ENCODE assay signal across 17 cellular contexts in the genomic region with DNA sequence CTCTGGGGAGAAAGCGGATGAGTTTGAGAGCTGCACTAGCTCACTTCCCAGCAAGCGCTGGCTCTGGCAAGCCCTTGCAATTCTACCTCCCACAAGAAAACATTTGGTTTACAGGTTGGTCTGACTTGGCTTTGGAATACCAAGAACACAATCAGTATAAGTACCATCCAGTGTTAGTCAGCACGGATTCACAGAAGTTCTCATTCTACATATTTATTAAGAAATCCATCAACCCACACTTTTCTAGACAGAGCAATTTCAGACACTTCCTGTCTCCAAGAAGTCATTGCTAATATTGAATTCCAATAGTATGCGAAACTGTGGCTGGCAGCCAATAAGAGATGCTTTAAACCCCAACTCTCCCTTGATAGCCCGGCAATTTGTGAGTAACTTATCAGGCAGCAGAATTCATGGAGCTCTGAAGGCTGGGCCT. TPM values are rescaled to one million over a fixed set of nuclear protein-coding genes. Genes with fewer than 3 reads are reported as not detected.
A peak's percentile ranks its signal among the peaks of the same experiment; 100 is the strongest.
DNase-seq lines count a peak whose midpoint lies in the region; ATAC-seq and TF ChIP-seq lines count a peak whose summit lies in the region.
"Had no signal": no experiment of that assay in that cellular context is flagged by ENCODE, and none has a peak within 500 bp of the region (broad histone marks: within the 10 kb centered on the region; RNA-seq: fewer than 3 reads in every experiment).

No MANE protein-coding gene starts in this region.

- no peak overlapping the region for H3K4me3 Mint-ChIP-seq in MCF 10A (ENCODE audit: unreplicated experiment)
- H3K4me3 Mint-ChIP-seq in activated naive CD4-positive, alpha-beta T cell treated with anti-CD3 and anti-CD28 coated beads, Interleukin-2, amount 10 ng/mL, durations not matched to agents 7 days and 5 days, result no peak overlapping the region
- H3K4me3 Mint-ChIP-seq: natural killer cell; stimulated activated naive CD8-positive, alpha-beta T cell treated with anti-CD3 and anti-CD28 coated beads, Interleukin-15, amount 100 ng/mL, for 72 hours had no signal

- H3K4me3 ChIP-seq in breast epithelium (no peak overlapping the region), upper lobe of right lung (no peak overlapping the region)

- ATAC-seq in upper lobe of right lung (no peak), GM18907 (IDR thresholded peaks at IDR 0.05; ENCODE audit: unreplicated experiment) (no peak)
- ATAC-seq: natural killer cell; stimulated activated naive CD8-positive, alpha-beta T cell treated with anti-CD3 and anti-CD28 coated beads, Interleukin-15, amount 100 ng/mL, for 72 hours had no signal

- DNase-seq in MCF 10A (ENCODE audit: unreplicated experiment) (peak; percentile 27), breast epithelium (ENCODE audit: low spot score in 2 of 2) (no peak), amniotic epithelial cell (ENCODE audit: low read depth) (peak; percentile 77), fibroblast of the conjunctiva (ENCODE audit: low read depth) (peak; percentile 52), upper lobe of right lung (no peak), NCI-H1930 (lab: John Stamatoyannopoulos, UW) (no peak)
- DNase-seq in activated naive CD4-positive, alpha-beta T cell treated with anti-CD3 and anti-CD28 coated beads, Interleukin-2, amount 10 ng/mL, durations not matched to agents 7 days and 5 days, result no peak
- DNase-seq: 8988T; activated CD8-positive, alpha-beta memory T cell treated with anti-CD3 and anti-CD28 coated beads for 24 hours; activated gamma-delta T cell; Calu3; left ventricle myocardium superior; MV-4-11; natural killer cell; NCI-H2171; stimulated activated naive CD8-positive, alpha-beta T cell treated with anti-CD3 and anti-CD28 coated beads, Interleukin-15, amount 100 ng/mL, for 72 hours had no signal

- no TSS peak for BruUV-seq in MCF 10A (replicated peaks; lab: Mats Ljungman, UMichigan)

- POLR2A ChIA-PET in MCF 10A (lab: Yijun Ruan, JAX), result interaction anchor here (0.6 to 1.0 kb wide), 2 partner anchors 313 to 344 kb away, joined by 3 to 5 read pairs; no protein-coding TSS in a partner anchor

- intact Hi-C loops in MCF 10A (cut with micrococcal nuclease), result loop anchor here (5.0 kb wide), 1 partner anchor 59 kb away; the partner anchor contains the start of gene WASF3
- intact Hi-C loops in breast epithelium (cut with DNase I; ENCODE audit: low total_unique reads), result loop anchor here (5.0 kb wide), 1 partner anchor 321 kb away; no protein-coding TSS in a partner anchor
- intact Hi-C loops in upper lobe of right lung (cut with DNase I), result no loop called here

- no peak for TF ChIP-seq POLR2A in breast epithelium (IDR thresholded peaks at IDR 0.05)

- no peaks in the 10 kb centered on the region for H3K9me3 ChIP-seq in breast epithelium
- H3K9me3 ChIP-seq in upper lobe of right lung, result no peaks in the 10 kb centered on the region

- CTCF ChIA-PET in MCF 10A (lab: Yijun Ruan, JAX), result interaction anchor here (0.6 to 7.4 kb wide), 8 partner anchors 10 to 313 kb away, joined by 3 to 64 read pairs (median 5); no protein-coding TSS in a partner anchor
- CTCF ChIA-PET in activated naive CD4-positive, alpha-beta T cell treated with anti-CD3 and anti-CD28 coated beads, Interleukin-2, amount 10 ng/mL, durations not matched to agents 7 days and 5 days (lab: Charles Lee), result interaction anchor here (1.0 to 6.6 kb wide), 2 partner anchors 15 to 313 kb away, joined by 3 to 124 read pairs; no protein-coding TSS in a partner anchor

- no peaks in the 10 kb centered on the region for H3K9me3 Mint-ChIP-seq in MCF 10A (ENCODE audit: unreplicated experiment)
- no peaks in the 10 kb centered on the region for H3K9me3 Mint-ChIP-seq in activated naive CD4-positive, alpha-beta T cell treated with anti-CD3 and anti-CD28 coated beads, Interleukin-2, amount 10 ng/mL, durations not matched to agents 7 days and 5 days
- H3K9me3 Mint-ChIP-seq: natural killer cell; stimulated activated naive CD8-positive, alpha-beta T cell treated with anti-CD3 and anti-CD28 coated beads, Interleukin-15, amount 100 ng/mL, for 72 hours had no signal

- no peaks in the 10 kb centered on the region for H3K27me3 ChIP-seq in breast epithelium
- no peaks in the 10 kb centered on the region for H3K27me3 ChIP-seq in upper lobe of right lung

- H3K27ac ChIP-seq in breast epithelium (no peak overlapping the region), upper lobe of right lung (no peak overlapping the region)

- H3K27me3 Mint-ChIP-seq in MCF 10A (ENCODE audit: insufficient read depth, unreplicated experiment), result no peaks in the 10 kb centered on the region
- peaks cover 5% of the 10 kb centered on the region for H3K27me3 Mint-ChIP-seq in activated naive CD4-positive, alpha-beta T cell treated with anti-CD3 and anti-CD28 coated beads, Interleukin-2, amount 10 ng/mL, durations not matched to agents 7 days and 5 days
- H3K27me3 Mint-ChIP-seq: stimulated activated naive CD8-positive, alpha-beta T cell treated with anti-CD3 and anti-CD28 coated beads, Interleukin-15, amount 100 ng/mL, for 72 hours had no signal

- TF ChIP-seq CTCF in MCF 10A (IDR thresholded peaks at IDR 0.05; ENCODE audit: unreplicated experiment) (no peak), breast epithelium (IDR thresholded peaks at IDR 0.05) (no peak), upper lobe of right lung (IDR thresholded peaks at IDR 0.05) (no peak)

- H3K4me1 Mint-ChIP-seq in MCF 10A (ENCODE audit: insufficient read depth, unreplicated experiment), result peaks cover 17% of the 10 kb centered on the region
- peaks cover 2% of the 10 kb centered on the region for H3K4me1 Mint-ChIP-seq in activated naive CD4-positive, alpha-beta T cell treated with anti-CD3 and anti-CD28 coated beads, Interleukin-2, amount 10 ng/mL, durations not matched to agents 7 days and 5 days
- H3K4me1 Mint-ChIP-seq: natural killer cell had no signal

- H3K36me3 Mint-ChIP-seq in MCF 10A (ENCODE audit: insufficient read depth, unreplicated experiment), result no peaks in the 10 kb centered on the region
- H3K36me3 Mint-ChIP-seq in activated naive CD4-positive, alpha-beta T cell treated with anti-CD3 and anti-CD28 coated beads, Interleukin-2, amount 10 ng/mL, durations not matched to agents 7 days and 5 days, result no peaks in the 10 kb centered on the region
- H3K36me3 Mint-ChIP-seq: natural killer cell had no signal

- no peak overlapping the region for H3K27ac Mint-ChIP-seq in MCF 10A (ENCODE audit: low read depth, unreplicated experiment)
- no peak overlapping the region for H3K27ac Mint-ChIP-seq in activated naive CD4-positive, alpha-beta T cell treated with anti-CD3 and anti-CD28 coated beads, Interleukin-2, amount 10 ng/mL, durations not matched to agents 7 days and 5 days
- H3K27ac Mint-ChIP-seq: natural killer cell; stimulated activated naive CD8-positive, alpha-beta T cell treated with anti-CD3 and anti-CD28 coated beads, Interleukin-15, amount 100 ng/mL, for 72 hours had no signal

- H3K36me3 ChIP-seq in breast epithelium, result no peaks in the 10 kb centered on the region
- no peaks in the 10 kb centered on the region for H3K36me3 ChIP-seq in upper lobe of right lung

- H3K4me1 ChIP-seq in breast epithelium, result no peaks in the 10 kb centered on the region
- no peaks in the 10 kb centered on the region for H3K4me1 ChIP-seq in upper lobe of right lung

RNA-seq across cellular contexts. Expression of gene WASF3, which starts 59.5 kb away (rescaled TPM):
- total RNA-seq in MCF 10A (2022), result 21.8 and 24.0 TPM in 2 replicates
- total RNA-seq in breast epithelium, result 10 to 100 TPM; 15.2 to 67.0 (median 19.3) TPM
- total RNA-seq in upper lobe of right lung, result 27.9 TPM

Comparison
In these comparisons a context has a peak if more than half of its experiments do, and no peak if none do; other contexts are left out.
1. DNase-seq: peak in MCF 10A (single experiment), amniotic epithelial cell (single experiment) and fibroblast of the conjunctiva (single experiment); none in breast epithelium (0 of 2), upper lobe of right lung (single experiment), activated naive CD4-positive, alpha-beta T cell treated with anti-CD3 and anti-CD28 coated beads, Interleukin-2, amount 10 ng/mL, durations not matched to agents 7 days and 5 days (single experiment) and NCI-H1930 (0 of 2).